ENCODE assay signal across 1 cellular context in the genomic region with DNA sequence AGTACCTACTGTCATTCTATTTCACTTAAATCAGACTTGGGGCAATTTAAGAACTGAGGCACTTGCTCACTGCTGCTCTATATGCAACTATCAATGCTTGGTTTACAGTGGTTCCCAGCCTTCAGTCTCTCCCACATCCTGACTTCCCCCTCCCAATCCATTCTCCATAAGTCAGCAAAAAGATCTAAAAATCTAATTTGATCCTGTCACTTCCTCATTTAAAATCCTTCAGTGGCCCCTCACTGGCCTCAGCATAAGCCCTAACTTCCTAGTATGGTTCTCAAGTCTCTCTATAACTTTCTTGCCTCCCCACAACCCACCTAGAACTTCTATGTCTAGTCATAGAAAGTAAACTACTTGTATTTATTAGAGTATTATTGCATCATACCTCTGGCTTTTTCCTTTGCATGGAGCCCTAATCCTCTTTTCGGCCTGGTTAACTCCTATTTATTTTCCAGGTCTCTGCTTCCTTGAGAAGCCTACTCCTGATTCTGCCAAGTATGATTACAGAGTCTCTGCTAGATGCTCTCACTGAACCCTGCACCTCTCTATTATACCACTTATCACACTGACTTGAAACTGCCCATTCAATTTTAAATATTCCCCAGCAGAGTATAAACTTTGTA.
A peak's percentile ranks its signal among the peaks of the same experiment; 100 is the strongest.
TF ChIP-seq lines count a peak whose summit lies in the region.

No MANE protein-coding gene starts in this region.

TF ChIP-seq in HepG2, 621 proteins besides CTCF, POLR2A, EP300 and RAD21 (continued from another document):
- TF ChIP-seq, protein P1, sequence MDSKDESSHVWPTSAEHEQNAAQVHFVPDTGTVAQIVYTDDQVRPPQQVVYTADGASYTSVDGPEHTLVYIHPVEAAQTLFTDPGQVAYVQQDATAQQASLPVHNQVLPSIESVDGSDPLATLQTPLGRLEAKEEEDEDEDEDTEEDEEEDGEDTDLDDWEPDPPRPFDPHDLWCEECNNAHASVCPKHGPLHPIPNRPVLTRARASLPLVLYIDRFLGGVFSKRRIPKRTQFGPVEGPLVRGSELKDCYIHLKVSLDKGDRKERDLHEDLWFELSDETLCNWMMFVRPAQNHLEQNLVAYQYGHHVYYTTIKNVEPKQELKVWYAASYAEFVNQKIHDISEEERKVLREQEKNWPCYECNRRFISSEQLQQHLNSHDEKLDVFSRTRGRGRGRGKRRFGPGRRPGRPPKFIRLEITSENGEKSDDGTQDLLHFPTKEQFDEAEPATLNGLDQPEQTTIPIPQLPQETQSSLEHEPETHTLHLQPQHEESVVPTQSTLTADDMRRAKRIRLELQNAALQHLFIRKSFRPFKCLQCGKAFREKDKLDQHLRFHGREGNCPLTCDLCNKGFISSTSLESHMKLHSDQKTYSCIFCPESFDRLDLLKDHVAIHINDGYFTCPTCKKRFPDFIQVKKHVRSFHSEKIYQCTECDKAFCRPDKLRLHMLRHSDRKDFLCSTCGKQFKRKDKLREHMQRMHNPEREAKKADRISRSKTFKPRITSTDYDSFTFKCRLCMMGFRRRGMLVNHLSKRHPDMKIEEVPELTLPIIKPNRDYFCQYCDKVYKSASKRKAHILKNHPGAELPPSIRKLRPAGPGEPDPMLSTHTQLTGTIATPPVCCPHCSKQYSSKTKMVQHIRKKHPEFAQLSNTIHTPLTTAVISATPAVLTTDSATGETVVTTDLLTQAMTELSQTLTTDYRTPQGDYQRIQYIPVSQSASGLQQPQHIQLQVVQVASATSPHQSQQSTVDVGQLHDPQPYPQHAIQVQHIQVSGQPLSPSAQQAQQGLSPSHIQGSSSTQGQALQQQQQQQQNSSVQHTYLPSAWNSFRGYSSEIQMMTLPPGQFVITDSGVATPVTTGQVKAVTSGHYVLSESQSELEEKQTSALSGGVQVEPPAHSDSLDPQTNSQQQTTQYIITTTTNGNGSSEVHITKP (CRISPR knock-in tag; IDR thresholded peaks at IDR 0.05; ENCODE audit: low read depth) = no peak
- TF ChIP-seq ZNF619 (CRISPR knock-in tag; IDR thresholded peaks at IDR 0.05) (no peak), ZMYM3 (CRISPR knock-in tag; IDR thresholded peaks at IDR 0.05) (no peak), MAFK (conservative IDR thresholded peaks at IDR 0.05 in 1 of 2, IDR thresholded peaks at IDR 0.05 in 1 of 2; ENCODE audit: low read length in 2 of 2) (peak; percentile 71 to 77)
